Comparison of ENCODE assay signal across 10 cellular contexts in genomic region chr1:235324296-235324695, GRCh38. TPM values are rescaled to one million over a fixed set of nuclear protein-coding genes. Genes with fewer than 3 reads are reported as not detected.
DNase-seq lines count a peak whose midpoint lies in the region; ATAC-seq and TF ChIP-seq lines count a peak whose summit lies in the region.
"Had no signal": no experiment of that assay in that cellular context is flagged by ENCODE, and none has a peak within 500 bp of the region (broad histone marks: within the 10 kb centered on the region; RNA-seq: fewer than 3 reads in every experiment).

No MANE protein-coding gene starts in this region.

- H3K79me2 ChIP-seq in OCI-LY7 (ENCODE audit: insufficient read depth, low read depth, low read length): peaks cover 82% of the 10 kb centered on the region
- H3K79me2 ChIP-seq in smooth muscle cell (ENCODE audit: low read depth): peaks cover 85% of the 10 kb centered on the region

- H3K27ac ChIP-seq in OCI-LY7 (ENCODE audit: low read depth, low read length, poor library complexity, severe bottlenecking): no peak overlapping the region
- H3K27ac ChIP-seq in effector memory CD4-positive, alpha-beta T cell (ENCODE audit: insufficient read depth, low read length, poor library complexity, severe bottlenecking): no peak overlapping the region
- H3K27ac ChIP-seq in smooth muscle cell (ENCODE audit: low read depth): peak overlapping the region; percentile 9
- H3K27ac ChIP-seq: RWPE1 had no signal

- CTCF ChIA-PET in activated CD8-positive, alpha-beta memory T cell treated with anti-CD3 and anti-CD28 coated beads, Interleukin-2, amount 10 ng/mL, durations not matched to agents 7 days and 5 days (lab: Charles Lee): interaction anchor here (3.5 kb wide), 1 partner anchor 92 kb away, joined by 14 read pairs; no protein-coding TSS in a partner anchor
- CTCF ChIA-PET in OCI-LY7 (lab: Charles Lee; ENCODE audit: unreplicated experiment): no interaction called here

- H3K4me1 ChIP-seq in OCI-LY7 (ENCODE audit: insufficient read depth, low read length, poor library complexity, severe bottlenecking): peaks cover 22% of the 10 kb centered on the region
- H3K4me1 ChIP-seq in effector memory CD4-positive, alpha-beta T cell (ENCODE audit: control insufficient read depth, insufficient read depth, low read length, poor library complexity, severe bottlenecking): peaks cover 41% of the 10 kb centered on the region
- peaks cover 18% of the 10 kb centered on the region for H3K4me1 ChIP-seq in smooth muscle cell (ENCODE audit: low read depth)

- H3K9me3 Mint-ChIP-seq in activated CD8-positive, alpha-beta memory T cell treated with anti-CD3 and anti-CD28 coated beads, Interleukin-2, amount 10 ng/mL, durations not matched to agents 7 days and 5 days (ENCODE audit: low read depth): no peaks in the 10 kb centered on the region

- H3K4me3 ChIP-seq in OCI-LY7 (ENCODE audit: low read depth, low read length, poor library complexity, severe bottlenecking): peak overlapping the region; percentile 96
- peak overlapping the region; percentile 93 for H3K4me3 ChIP-seq in effector memory CD4-positive, alpha-beta T cell (ENCODE audit: insufficient read depth, low read depth, low read length, poor library complexity, severe bottlenecking)
- no peak overlapping the region for H3K4me3 ChIP-seq in smooth muscle cell

- H3F3A ChIP-seq in smooth muscle cell (ENCODE audit: low read depth): peaks cover 4% of the 10 kb centered on the region

- H3K9ac ChIP-seq in smooth muscle cell (ENCODE audit: low read depth): no peak overlapping the region

- H2AFZ ChIP-seq in OCI-LY7 (ENCODE audit: low read length) (no peak overlapping the region), smooth muscle cell (ENCODE audit: low read depth) (no peak overlapping the region)

- POLR2A ChIA-PET in OCI-LY7 (lab: Charles Lee): interaction anchor here (0.7 to 1.6 kb wide), 5 partner anchors 11 to 83 kb away, joined by 3 to 6 read pairs (median 4); no protein-coding TSS in a partner anchor

- no peak overlapping the region for H3K27ac Mint-ChIP-seq in activated CD8-positive, alpha-beta memory T cell treated with anti-CD3 and anti-CD28 coated beads, Interleukin-2, amount 10 ng/mL, durations not matched to agents 7 days and 5 days

- no peaks in the 10 kb centered on the region for H3K27me3 ChIP-seq in effector memory CD4-positive, alpha-beta T cell (replicated peaks; ENCODE audit: control insufficient read depth, insufficient read depth, low read length, poor library complexity, severe bottlenecking)
- no peaks in the 10 kb centered on the region for H3K27me3 ChIP-seq in smooth muscle cell (ENCODE audit: low read depth)

- TF ChIP-seq CTCF in OCI-LY7 (conservative IDR thresholded peaks at IDR 0.05; ENCODE audit: low read length): no peak
- TF ChIP-seq CTCF in smooth muscle cell (IDR thresholded peaks at IDR 0.05; ENCODE audit: borderline replicate concordance, insufficient read depth, poor library complexity, severe bottlenecking): no peak

- H4K20me1 ChIP-seq in OCI-LY7 (ENCODE audit: insufficient read depth, low read length) (peaks cover 28% of the 10 kb centered on the region; the same call in 1 of the 2 replicates), smooth muscle cell (ENCODE audit: low read depth) (peaks cover 84% of the 10 kb centered on the region)

- H3K9me3 ChIP-seq in OCI-LY7 (ENCODE audit: low read length): no peaks in the 10 kb centered on the region
- H3K9me3 ChIP-seq in effector memory CD4-positive, alpha-beta T cell (ENCODE audit: control insufficient read depth, low read length): no peaks in the 10 kb centered on the region
- H3K9me3 ChIP-seq in smooth muscle cell (replicated peaks; ENCODE audit: low read depth): no peaks in the 10 kb centered on the region

- WGBS in smooth muscle cell (ENCODE audit: low lambda C conversion rate): 94% methylated on average over 5 of the region's 5 CpGs

- H3K4me3 Mint-ChIP-seq in activated CD8-positive, alpha-beta memory T cell treated with anti-CD3 and anti-CD28 coated beads, Interleukin-2, amount 10 ng/mL, durations not matched to agents 7 days and 5 days: peak overlapping the region; percentile 99

- H3K4me1 Mint-ChIP-seq in activated CD8-positive, alpha-beta memory T cell treated with anti-CD3 and anti-CD28 coated beads, Interleukin-2, amount 10 ng/mL, durations not matched to agents 7 days and 5 days: peaks cover 52% of the 10 kb centered on the region

- H3K36me3 ChIP-seq in OCI-LY7 (ENCODE audit: insufficient read depth, low read length) (peaks cover 65% of the 10 kb centered on the region), smooth muscle cell (ENCODE audit: low read depth) (no peaks in the 10 kb centered on the region)
- peaks cover 15% of the 10 kb centered on the region for H3K36me3 ChIP-seq in effector memory CD4-positive, alpha-beta T cell (ENCODE audit: control insufficient read depth, insufficient read depth, low read length)

- DNase-seq in activated CD8-positive, alpha-beta memory T cell treated with anti-CD3 and anti-CD28 coated beads, Interleukin-2, amount 10 ng/mL, durations not matched to agents 7 days and 5 days: no peak
- no peak for DNase-seq in activated CD8-positive, alpha-beta memory T cell treated with anti-CD3 and anti-CD28 coated beads, Interleukin-2, amount 50 U/mL, for 4 hours
- DNase-seq in OCI-LY7 (ENCODE audit: low spot score): no peak
- no peak for DNase-seq in effector memory CD4-positive, alpha-beta T cell
- no peak for DNase-seq in smooth muscle cell (lab: John Stamatoyannopoulos, UW; ENCODE audit: unreplicated experiment)
- DNase-seq in effector CD8-positive, alpha-beta T cell (lab: John Stamatoyannopoulos, UW): no peak
- no peak for DNase-seq in epidermal melanocyte (ENCODE audit: insufficient read length, low spot score)
- DNase-seq: activated gamma-delta T cell had no signal

- H3K4me2 ChIP-seq in OCI-LY7 (ENCODE audit: low read length) (peak overlapping the region; percentile 76), smooth muscle cell (no peak overlapping the region)

- no peaks in the 10 kb centered on the region for H3K27me3 Mint-ChIP-seq in activated CD8-positive, alpha-beta memory T cell treated with anti-CD3 and anti-CD28 coated beads, Interleukin-2, amount 10 ng/mL, durations not matched to agents 7 days and 5 days

- no peaks in the 10 kb centered on the region for H3K9me2 ChIP-seq in OCI-LY7 (ENCODE audit: insufficient read depth, low read length)

- no peak for ATAC-seq in activated CD8-positive, alpha-beta memory T cell treated with anti-CD3 and anti-CD28 coated beads, Interleukin-2, amount 10 ng/mL, durations not matched to agents 7 days and 5 days
- ATAC-seq in GM18873 (IDR thresholded peaks at IDR 0.05; ENCODE audit: low FRiP score, unreplicated experiment): no peak

- intact Hi-C loops in OCI-LY7 (cut with micrococcal nuclease; ENCODE audit: unreplicated experiment): no loop called here

- peaks cover 41% of the 10 kb centered on the region for H3K36me3 Mint-ChIP-seq in activated CD8-positive, alpha-beta memory T cell treated with anti-CD3 and anti-CD28 coated beads, Interleukin-2, amount 10 ng/mL, durations not matched to agents 7 days and 5 days

- no TSS peak for BruUV-seq in OCI-LY7 (replicated peaks; lab: Mats Ljungman, UMichigan)

RNA-seq across cellular contexts. Expression of gene ARID4B, which starts 3.7 kb away (rescaled TPM):
- 10 to 100 TPM; 43.3 to 61.0 TPM for total RNA-seq in activated CD8-positive, alpha-beta memory T cell treated with anti-CD3 and anti-CD28 coated beads, Interleukin-2, amount 10 ng/mL, durations not matched to agents 7 days and 5 days
- total RNA-seq in OCI-LY7 (2014; rRNA removed; shearing (Covaris generic)): 28.7 and 39.3 TPM in 2 replicates
- total RNA-seq in OCI-LY7 (2022): 44.9 and 46.4 TPM in 2 replicates
- 33.2 and 40.3 TPM in 2 replicates for total RNA-seq in smooth muscle cell
- polyA plus RNA-seq in smooth muscle cell: 29.0 and 39.1 TPM in 2 replicates

RNA-seq across cellular contexts. Expression of gene GGPS1, which starts 4.1 kb away (rescaled TPM):
- 10 to 100 TPM; 22.7 to 23.9 TPM for total RNA-seq in activated CD8-positive, alpha-beta memory T cell treated with anti-CD3 and anti-CD28 coated beads, Interleukin-2, amount 10 ng/mL, durations not matched to agents 7 days and 5 days
- total RNA-seq in OCI-LY7 (2014; rRNA removed; shearing (Covaris generic)): 8.0 and 21.9 TPM in 2 replicates
- total RNA-seq in OCI-LY7 (2022): 27.3 and 30.8 TPM in 2 replicates
- total RNA-seq in smooth muscle cell: 41.3 and 45.8 TPM in 2 replicates
- 47.5 and 48.1 TPM in 2 replicates for polyA plus RNA-seq in smooth muscle cell

RNA-seq across cellular contexts. Expression of gene TBCE, which starts 42.9 kb away (rescaled TPM):
- 10 to 100 TPM; 27.4 to 30.2 TPM for total RNA-seq in activated CD8-positive, alpha-beta memory T cell treated with anti-CD3 and anti-CD28 coated beads, Interleukin-2, amount 10 ng/mL, durations not matched to agents 7 days and 5 days
- total RNA-seq in OCI-LY7 (2014; rRNA removed; shearing (Covaris generic)): 30.2 and 30.7 TPM in 2 replicates
- total RNA-seq in OCI-LY7 (2022): 26.9 and 32.6 TPM in 2 replicates
- total RNA-seq in smooth muscle cell: 24.0 and 31.1 TPM in 2 replicates
- polyA plus RNA-seq in smooth muscle cell: 28.4 and 30.5 TPM in 2 replicates
